ENCODE assay signal across 11 cellular contexts in genomic region chr20:38260378-38261053, GRCh38. TPM values are rescaled to one million over a fixed set of nuclear protein-coding genes. Genes with fewer than 3 reads are reported as not detected.
DNase-seq lines count a peak whose midpoint lies in the region; ATAC-seq and TF ChIP-seq lines count a peak whose summit lies in the region.
"Had no signal": no experiment of that assay in that cellular context is flagged by ENCODE, and none has a peak within 500 bp of the region (broad histone marks: within the 10 kb centered on the region; RNA-seq: fewer than 3 reads in every experiment).

Gene KIAA1755, minus strand, starts transcription at chr20:38260735. Its CDS starts 235 bp downstream, at chr20:38260500.

- H3K36me3 ChIP-seq in BJ (ENCODE audit: control insufficient read depth, insufficient read depth, low read length) = no peaks in the 10 kb centered on the region
- no peaks in the 10 kb centered on the region for H3K36me3 ChIP-seq in ascending aorta
- H3K36me3 ChIP-seq in hepatocyte (replicated peaks; ENCODE audit: insufficient read depth, low read depth) = no peaks in the 10 kb centered on the region
- H3K36me3 ChIP-seq: HAP-1 had no signal

- no peaks in the 10 kb centered on the region for H3K36me3 Mint-ChIP-seq in progenitor cell of endocrine pancreas (ENCODE audit: insufficient read depth)

- CTCF ChIA-PET in BJ (lab: Yijun Ruan, JAX) = interaction anchor here (0.9 kb wide), 1 partner anchor 9 kb away, joined by 5 read pairs; no protein-coding TSS in a partner anchor

- peaks cover 39% of the 10 kb centered on the region for H3K27me3 Mint-ChIP-seq in progenitor cell of endocrine pancreas

- DNase-seq in BJ (ENCODE audit: low read depth) (no peak), ascending aorta (ENCODE audit: low spot score in 2 of 2) (peak in 1 of 2 donors; percentile 65), hepatocyte (ENCODE audit: low spot score) (peak; percentile 38), progenitor cell of endocrine pancreas (ENCODE audit: low spot score, unreplicated experiment) (no peak), dermis blood vessel endothelial cell (no peak)
- no peak for DNase-seq in stimulated activated CD4-positive, alpha-beta T cell treated with anti-CD3 and anti-CD28 coated beads, Interleukin-4, amount 100 ng/mL, for 24 hours
- no peak for DNase-seq in stimulated activated naive CD4-positive, alpha-beta T cell treated with Interleukin-2 at 50 U/mL for 16 hours (lab: John Stamatoyannopoulos, UW)
- DNase-seq: NCI-H2081 treated with DMSO at 0.1 percent for 48 hours; stimulated activated naive CD4-positive, alpha-beta T cell had no signal

- no peak within 1 kb of the TSS for H3K27ac Mint-ChIP-seq in progenitor cell of endocrine pancreas

- WGBS in hepatocyte (ENCODE audit: low lambda C conversion rate, missing lambda C conversion rate) = 12% methylated on average over 31 of the region's 65 CpGs

- no peaks in the 10 kb centered on the region for H4K20me1 ChIP-seq in hepatocyte (ENCODE audit: insufficient read depth, poor library complexity, severe bottlenecking)

- peaks cover 0 to 18% of the 10 kb centered on the region in 2 donors for H3K4me1 ChIP-seq in ascending aorta
- H3K4me1 ChIP-seq in hepatocyte (ENCODE audit: insufficient read depth) = peaks cover 4% of the 10 kb centered on the region
- H3K4me1 ChIP-seq: HAP-1 had no signal

- H3K79me2 ChIP-seq in hepatocyte = no peaks in the 10 kb centered on the region

- ATAC-seq in GM18861 (IDR thresholded peaks at IDR 0.05; ENCODE audit: unreplicated experiment) = no peak

- H3K9me3 ChIP-seq in ascending aorta (no peaks in the 10 kb centered on the region), hepatocyte (ENCODE audit: low read depth) (no peaks in the 10 kb centered on the region)
- H3K9me3 ChIP-seq: HAP-1 had no signal

- POLR2A ChIA-PET in BJ (lab: Charles Lee) = no interaction called here

- peak within 1 kb of the TSS; percentile 18 for H3K4me3 Mint-ChIP-seq in progenitor cell of endocrine pancreas (ENCODE audit: low read depth)

- H3K4me1 Mint-ChIP-seq in progenitor cell of endocrine pancreas (ENCODE audit: low read depth) = peaks cover 3% of the 10 kb centered on the region

- H3K27me3 ChIP-seq in BJ (ENCODE audit: control insufficient read depth, insufficient read depth, low read length) (no peaks in the 10 kb centered on the region), ascending aorta (no peaks in the 10 kb centered on the region), hepatocyte (peaks cover 21% of the 10 kb centered on the region)

- intact Hi-C loops in ascending aorta (cut with DNase I) = loop anchor here (1.0 kb wide), 1 partner anchor 10 kb away; no protein-coding TSS in a partner anchor

- H2AFZ ChIP-seq in hepatocyte = no peak within 1 kb of the TSS

- H3K9me3 Mint-ChIP-seq in progenitor cell of endocrine pancreas (ENCODE audit: low read depth) = peaks cover 1% of the 10 kb centered on the region

- no peaks in the 10 kb centered on the region for H3K9me2 ChIP-seq in hepatocyte (replicated peaks; ENCODE audit: insufficient read depth)

- no peak for TF ChIP-seq CTCF in BJ (IDR thresholded peaks at IDR 0.05; ENCODE audit: insufficient read depth, low read depth, low read length)
- TF ChIP-seq CTCF in ascending aorta (IDR thresholded peaks at IDR 0.05) = no peak
- no peak for TF ChIP-seq CTCF in hepatocyte (IDR thresholded peaks at IDR 0.05; ENCODE audit: poor library complexity)
- TF ChIP-seq CTCF in progenitor cell of endocrine pancreas (IDR thresholded peaks at IDR 0.05; ENCODE audit: unreplicated experiment) = no peak

- H3K27ac ChIP-seq in ascending aorta = peak within 1 kb of the TSS; percentile 92 to 93
- peak within 1 kb of the TSS; percentile 76 for H3K27ac ChIP-seq in hepatocyte

- H3K4me3 ChIP-seq in BJ (ENCODE audit: low read depth, low read length) (peak within 1 kb of the TSS; percentile 56), ascending aorta (peak within 1 kb of the TSS; percentile 49 to 69), hepatocyte (no peak within 1 kb of the TSS)
- H3K4me3 ChIP-seq: HAP-1 had no signal

- peak within 1 kb of the TSS; percentile 86 for H3K4me2 ChIP-seq in hepatocyte

RNA-seq across cellular contexts. Expression of gene KIAA1755, which starts in this region (rescaled TPM):
- 5.3 and 9.7 TPM in 2 replicates for polyA plus RNA-seq in BJ (2011; rRNA removed)
- 7.9 TPM in 2 replicates for polyA minus RNA-seq in BJ (2011; rRNA and poly(A)+ RNA removed)
- 15.2 TPM for total RNA-seq in ascending aorta
- 2.0 and 3.4 TPM in 2 replicates for total RNA-seq in hepatocyte
- 1.3 and 1.6 TPM in 2 replicates for polyA plus RNA-seq in hepatocyte
- 0.16 and 0.29 TPM in 2 replicates for total RNA-seq in progenitor cell of endocrine pancreas
- total RNA-seq in dermis blood vessel endothelial cell = 0.05 and 0.51 TPM in 2 replicates
